Comparison of ENCODE assay signal across 14 cellular contexts in the genomic region with DNA sequence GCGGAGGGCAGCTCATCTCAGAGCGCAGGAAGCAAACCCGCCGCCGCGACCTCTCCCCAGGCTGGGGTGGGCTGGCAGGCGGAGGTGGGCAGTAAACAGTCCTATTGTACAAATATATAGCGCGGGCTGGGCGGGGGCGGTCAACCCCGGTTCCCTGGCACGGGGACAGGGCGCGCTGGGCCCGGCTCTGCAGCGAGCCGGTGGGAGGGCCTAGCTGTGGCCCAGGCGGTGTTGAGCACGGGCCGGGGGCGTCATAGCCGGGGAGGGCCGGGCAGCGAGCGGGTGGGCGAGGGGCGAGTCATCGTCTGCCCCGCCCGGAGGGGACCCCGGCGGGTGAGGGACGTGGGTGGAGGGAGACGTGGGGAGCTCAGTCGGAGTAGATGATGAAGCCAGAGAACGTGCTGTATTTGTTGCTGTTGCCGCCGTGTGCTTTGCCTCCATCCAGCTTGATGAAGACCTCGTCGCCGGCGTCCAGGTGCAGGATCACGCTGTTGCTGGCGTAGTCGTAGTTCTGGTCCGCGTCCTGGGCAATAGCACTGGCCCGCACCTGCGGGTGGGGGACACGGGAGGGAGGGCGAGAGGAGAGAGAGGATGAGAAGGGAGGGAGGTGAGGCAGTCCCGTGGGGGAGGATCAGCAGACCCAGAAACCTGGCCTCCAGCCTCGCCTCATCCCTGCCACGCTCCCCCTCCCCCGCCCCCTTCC. TPM values are rescaled to one million over a fixed set of nuclear protein-coding genes. Genes with fewer than 3 reads are reported as not detected.
DNase-seq lines count a peak whose midpoint lies in the region; ATAC-seq, FAIRE-seq and TF ChIP-seq lines count a peak whose summit lies in the region.
"Had no signal": no experiment of that assay in that cellular context is flagged by ENCODE, and none has a peak within 500 bp of the region (broad histone marks: within the 10 kb centered on the region; RNA-seq: fewer than 3 reads in every experiment).

No MANE protein-coding gene starts in this region.

- no peaks in the 10 kb centered on the region for H3F3A ChIP-seq in GM23248 (ENCODE audit: insufficient read depth)

- H3K4me1 Mint-ChIP-seq in astrocyte (ENCODE audit: low read depth, unreplicated experiment), result peaks cover 3% of the 10 kb centered on the region
- peaks cover 0 to 6% (median 4%) of the 10 kb centered on the region in 4 donors for H3K4me1 Mint-ChIP-seq in naive thymus-derived CD8-positive, alpha-beta T cell

- H4K20me1 ChIP-seq in BLaER1 treated with 17β-estradiol and CSF1 and Interleukin-3, amounts not matched to agents 10 nM and 100 nM, result peaks cover 0 to 6% (median 0%) of the 10 kb centered on the region in 11 experiments; a peak in 1 of 22 replicates
- H4K20me1 ChIP-seq in GM23248 (ENCODE audit: insufficient read depth), result no peaks in the 10 kb centered on the region
- H4K20me1 ChIP-seq in astrocyte (ENCODE audit: insufficient read depth, low read length), result no peaks in the 10 kb centered on the region

- peak; percentile 33 to 71 for ATAC-seq in naive thymus-derived CD8-positive, alpha-beta T cell
- no peak for ATAC-seq in GM21360 (IDR thresholded peaks at IDR 0.05; ENCODE audit: unreplicated experiment)
- ATAC-seq: foreskin keratinocyte had no signal

- H3K9me3 Mint-ChIP-seq in astrocyte (ENCODE audit: unreplicated experiment), result no peaks in the 10 kb centered on the region
- H3K9me3 Mint-ChIP-seq in naive thymus-derived CD8-positive, alpha-beta T cell, result peaks cover 0 to 3% (median 0%) of the 10 kb centered on the region in 9 donors

- H3K27me3 ChIP-seq in BLaER1 treated with 17β-estradiol and CSF1 and Interleukin-3, amounts not matched to agents 10 nM and 100 nM, result peaks cover 43 to 81% (median 67%) of the 10 kb centered on the region in 11 experiments
- H3K27me3 ChIP-seq in GM23248 (replicated peaks; ENCODE audit: insufficient read depth), result no peaks in the 10 kb centered on the region
- peaks cover 4% of the 10 kb centered on the region for H3K27me3 ChIP-seq in astrocyte (ENCODE audit: insufficient read depth, low read length)

- H3K27ac ChIP-seq in BLaER1 treated with 17β-estradiol and CSF1 and Interleukin-3, amounts not matched to agents 10 nM and 100 nM, result no peak overlapping the region
- H3K27ac ChIP-seq in GM23248 (no peak overlapping the region), astrocyte (ENCODE audit: low read depth, low read length) (no peak overlapping the region)
- H3K27ac ChIP-seq: foreskin keratinocyte had no signal

- H3K36me3 Mint-ChIP-seq in astrocyte (ENCODE audit: low read depth, unreplicated experiment), result no peaks in the 10 kb centered on the region
- no peaks in the 10 kb centered on the region for H3K36me3 Mint-ChIP-seq in naive thymus-derived CD8-positive, alpha-beta T cell

- H2AFZ ChIP-seq in GM23248 (0 out of 2 replicates have a peak overlapping the region, but pooled peaks have one; percentile 38), astrocyte (ENCODE audit: low read depth, low read length) (peak overlapping the region; percentile 81)

- POLR2A ChIA-PET in naive thymus-derived CD8-positive, alpha-beta T cell (lab: Charles Lee), result no interaction called here

- no peaks in the 10 kb centered on the region for H3K9me2 ChIP-seq in GM23248 (ENCODE audit: insufficient read depth)

- WGBS in GM23248 (ENCODE audit: low coverage in 1 of 2, low lambda C conversion rate in 2 of 2, missing lambda C conversion rate in 2 of 2), 2 experiments, result 15 to 22% methylated on average over 24 to 56 of the region's 56 CpGs
- 19 to 24% methylated on average over 43 to 54 of the region's 56 CpGs for WGBS in lower leg skin, 2 donors

- no peaks in the 10 kb centered on the region for H3K9me3 ChIP-seq in BLaER1 treated with 17β-estradiol and CSF1 and Interleukin-3, amounts not matched to agents 10 nM and 100 nM (replicated peaks in 1 of 11)
- H3K9me3 ChIP-seq in GM23248 (ENCODE audit: low read depth) (no peaks in the 10 kb centered on the region), astrocyte (ENCODE audit: insufficient read depth, low read depth, low read length) (no peaks in the 10 kb centered on the region)

- FAIRE-seq in astrocyte (lab: Jason Lieb, UNC) (no peak), RCC 7860 (lab: Jason Lieb, UNC) (no peak)
- FAIRE-seq: GM12892 had no signal

- no peak overlapping the region for H3K27ac Mint-ChIP-seq in astrocyte (ENCODE audit: unreplicated experiment)
- H3K27ac Mint-ChIP-seq in naive thymus-derived CD8-positive, alpha-beta T cell, result no peak overlapping the region

- intact Hi-C loops in lower leg skin (cut with DNase I; ENCODE audit: low total_unique reads), result no loop called here

- no peak for TF ChIP-seq POLR2A in lower leg skin (IDR thresholded peaks at IDR 0.05)

- DNase-seq in GM23248 (no peak), astrocyte (ENCODE audit: low read depth) (no peak), lower leg skin (ENCODE audit: low spot score in 2 of 2) (no peak), RCC 7860 (ENCODE audit: low spot score) (no peak), NCI-H446 treated with DMSO at 0.1 percent for 48 hours (lab: John Stamatoyannopoulos, UW) (no peak)
- no peak for DNase-seq in naive thymus-derived CD8-positive, alpha-beta T cell
- DNase-seq: foreskin keratinocyte, left cardiac atrium, NCI-H1092, T-helper 1 cell had no signal

- H3K4me2 ChIP-seq in BLaER1 treated with 17β-estradiol and CSF1 and Interleukin-3, amounts not matched to agents 10 nM and 100 nM, result peak overlapping the region; percentile 67 to 91 (median 79)
- H3K4me2 ChIP-seq in GM23248 (ENCODE audit: unreplicated experiment) (peak overlapping the region; percentile 28), astrocyte (ENCODE audit: low read length) (peak overlapping the region; percentile 80)

- no peak overlapping the region for H3K4me3 Mint-ChIP-seq in astrocyte (ENCODE audit: unreplicated experiment)
- peak overlapping the region in 7 of 10 donors; percentile 22 to 72 (median 55) for H3K4me3 Mint-ChIP-seq in naive thymus-derived CD8-positive, alpha-beta T cell

- TF ChIP-seq CTCF in astrocyte (IDR thresholded peaks at IDR 0.05; ENCODE audit: insufficient read depth, low read depth, low read length) (no peak), lower leg skin (IDR thresholded peaks at IDR 0.05) (no peak)

- peaks cover 14% of the 10 kb centered on the region for H3K27me3 Mint-ChIP-seq in astrocyte (ENCODE audit: low read depth, unreplicated experiment)
- H3K27me3 Mint-ChIP-seq in naive thymus-derived CD8-positive, alpha-beta T cell, result peaks cover 14 to 68% (median 47%) of the 10 kb centered on the region in 5 donors

- H3K79me2 ChIP-seq in GM23248 (ENCODE audit: insufficient read depth) (no peaks in the 10 kb centered on the region), astrocyte (ENCODE audit: insufficient read depth, low read length) (no peaks in the 10 kb centered on the region)

- H3K9ac ChIP-seq in BLaER1 treated with 17β-estradiol and CSF1 and Interleukin-3, amounts not matched to agents 10 nM and 100 nM, result peak overlapping the region in 7 of 11 experiments; percentile 29 to 58 (median 44); a peak in 9 of 22 replicates
- H3K9ac ChIP-seq in GM23248 (no peak overlapping the region), astrocyte (ENCODE audit: low read length) (no peak overlapping the region)

- in situ Hi-C loops in GM23248 (cut with MboI), result no loop called here

- no peaks in the 10 kb centered on the region for H3K36me3 ChIP-seq in BLaER1 treated with 17β-estradiol and CSF1 and Interleukin-3, amounts not matched to agents 10 nM and 100 nM
- H3K36me3 ChIP-seq in GM23248 (ENCODE audit: low read depth) (no peaks in the 10 kb centered on the region), astrocyte (ENCODE audit: insufficient read depth, low read length) (no peaks in the 10 kb centered on the region)

- peaks cover 8 to 20% (median 15%) of the 10 kb centered on the region in 10 experiments; a peak in 18 of 20 replicates for H3K4me1 ChIP-seq in BLaER1 treated with 17β-estradiol and CSF1 and Interleukin-3, amounts not matched to agents 10 nM and 100 nM
- no peaks in the 10 kb centered on the region for H3K4me1 ChIP-seq in GM23248 (ENCODE audit: insufficient read depth)
- peaks cover 5% of the 10 kb centered on the region for H3K4me1 ChIP-seq in astrocyte (ENCODE audit: insufficient read depth, low read length)
- H3K4me1 ChIP-seq: foreskin keratinocyte had no signal

- peak overlapping the region in 8 of 10 experiments; percentile 29 to 61 (median 40); a peak in 14 of 20 replicates for H3K4me3 ChIP-seq in BLaER1 treated with 17β-estradiol and CSF1 and Interleukin-3, amounts not matched to agents 10 nM and 100 nM
- H3K4me3 ChIP-seq in GM23248, result no peak overlapping the region
- no peak overlapping the region for H3K4me3 ChIP-seq in astrocyte (ENCODE audit: insufficient read depth, low read depth, low read length)
- H3K4me3 ChIP-seq in lower leg skin (ENCODE audit: low read depth, poor library complexity, severe bottlenecking), result no peak overlapping the region

RNA-seq across cellular contexts. Expression of a gene that starts 8.1 kb away (rescaled TPM):
- total RNA-seq in GM23248 (2014; rRNA removed; shearing (Covaris generic)), result 0.86 TPM in 1 of 2 replicates, not detected in the other
- 0.14 and 0.77 TPM in 2 replicates for polyA plus RNA-seq in GM23248 (2016; fragmentation: Nextera tagmentation; extraction: Ambion mirVana)
- total RNA-seq in astrocyte, result not detected in 2 replicates
- not detected for total RNA-seq in naive thymus-derived CD8-positive, alpha-beta T cell
- polyA plus RNA-seq in naive thymus-derived CD8-positive, alpha-beta T cell, result not detected
- 1 to 10 TPM in 1 of 4 donors, under 1 TPM in 3; 0.21 to 1.4 (median 0.73) TPM for total RNA-seq in lower leg skin

RNA-seq across cellular contexts. Expression of a gene that starts 12.4 kb away (rescaled TPM):
- total RNA-seq in GM23248 (2014; rRNA removed; shearing (Covaris generic)), result 1.4 and 2.1 TPM in 2 replicates
- polyA plus RNA-seq in GM23248 (2016; fragmentation: Nextera tagmentation; extraction: Ambion mirVana), result 4.5 and 4.6 TPM in 2 replicates
- 0.82 and 1.8 TPM in 2 replicates for total RNA-seq in astrocyte
- total RNA-seq in naive thymus-derived CD8-positive, alpha-beta T cell, result not detected
- not detected for polyA plus RNA-seq in naive thymus-derived CD8-positive, alpha-beta T cell
- 1 to 10 TPM; 1.0 to 2.4 (median 1.5) TPM for total RNA-seq in lower leg skin

RNA-seq across cellular contexts. Expression of a gene that starts 44.7 kb away (rescaled TPM):
- total RNA-seq in GM23248 (2014; rRNA removed; shearing (Covaris generic)), result 1.1 TPM in 1 of 2 replicates, not detected in the other
- polyA plus RNA-seq in GM23248 (2016; fragmentation: Nextera tagmentation; extraction: Ambion mirVana), result 0.49 and 0.52 TPM in 2 replicates
- total RNA-seq in astrocyte (0.22 TPM in 1 of 2 replicates, not detected in the other), lower leg skin (under 1 TPM in 1 of 4 donors, not detected in 3; 0.25 TPM)
- not detected for total RNA-seq in naive thymus-derived CD8-positive, alpha-beta T cell
- polyA plus RNA-seq in naive thymus-derived CD8-positive, alpha-beta T cell, result under 1 TPM in 2 of 3 donors, not detected in 1; 0.06 to 0.24 TPM
- total RNA-seq: osteocyte had no signal

Comparison
In these comparisons a context has a peak if more than half of its experiments do, and no peak if none do; other contexts are left out.
1. H3K4me2 ChIP-seq: peak in every context shown above with its lines; median percentile 80 in astrocyte; 79 in BLaER1 treated with 17β-estradiol and CSF1 and Interleukin-3, amounts not matched to agents 10 nM and 100 nM; 28 in GM23248.
2. H3K4me3 ChIP-seq: peak in BLaER1 treated with 17β-estradiol and CSF1 and Interleukin-3, amounts not matched to agents 10 nM and 100 nM (8 of 10); none in GM23248 (single experiment), astrocyte (single experiment) and lower leg skin (single experiment).
3. H3K9ac ChIP-seq: peak in BLaER1 treated with 17β-estradiol and CSF1 and Interleukin-3, amounts not matched to agents 10 nM and 100 nM (7 of 11); none in GM23248 (single experiment) and astrocyte (single experiment).